ENCODE assay signal across 13 cellular contexts in genomic region chr17:75471207-75471606, GRCh38. TPM values are rescaled to one million over a fixed set of nuclear protein-coding genes. Genes with fewer than 3 reads are reported as not detected.
A peak's percentile ranks its signal among the peaks of the same experiment; 100 is the strongest.
DNase-seq lines count a peak whose midpoint lies in the region; ATAC-seq, FAIRE-seq and TF ChIP-seq lines count a peak whose summit lies in the region.
"Had no signal": no experiment of that assay in that cellular context is flagged by ENCODE, and none has a peak within 500 bp of the region (broad histone marks: within the 10 kb centered on the region; RNA-seq: fewer than 3 reads in every experiment).

No MANE protein-coding gene starts in this region.

- H3K27ac Mint-ChIP-seq in nephron progenitor cell: peak overlapping the region; percentile 68
- H3K27ac Mint-ChIP-seq: CD4-positive, CD25-positive, alpha-beta regulatory T cell; H9 had no signal

- no peak for TF ChIP-seq RAD21 in HepG2 (CRISPR knock-in tag; IDR thresholded peaks at IDR 0.05)

- H3K36me3 ChIP-seq in HepG2 (replicated peaks in 1 of 2; ENCODE audit: control insufficient read depth in 1 of 2, insufficient read depth in 2 of 2, low read length in 2 of 2) (peaks cover 20 to 33% of the 10 kb centered on the region in 2 experiments), right lobe of liver (peaks cover 0 to 7% (median 3%) of the 10 kb centered on the region in 4 donors), MM.1S (replicated peaks; ENCODE audit: insufficient read depth, low read length) (no peaks in the 10 kb centered on the region)

- TF ChIP-seq EP300 in HepG2 (IDR thresholded peaks at IDR 0.05; ENCODE audit: low read depth in 2 of 2, low read length in 2 of 2) (no peak), HepG2 (CRISPR knock-in tag; IDR thresholded peaks at IDR 0.05; ENCODE audit: borderline replicate concordance) (no peak)

- TF ChIP-seq POLR2A in HepG2 (IDR thresholded peaks at IDR 0.05; ENCODE audit: insufficient read depth in 1 of 2, low read depth in 2 of 2, low read length in 2 of 2): no peak
- no peak for TF ChIP-seq POLR2A in right lobe of liver (IDR thresholded peaks at IDR 0.05)

- H3K9me3 ChIP-seq in HepG2 (ENCODE audit: low read length) (no peaks in the 10 kb centered on the region), right lobe of liver (no peaks in the 10 kb centered on the region), MM.1S (replicated peaks; ENCODE audit: insufficient read depth, low read length) (no peaks in the 10 kb centered on the region)

- CTCF ChIA-PET in HepG2 (lab: Yijun Ruan, JAX; ENCODE audit: low intra/inter-chr PET ratio, low total read pairs): no interaction called here

- H4K20me1 ChIP-seq in HepG2 (ENCODE audit: insufficient read depth, low read length) (0 out of 2 replicates have a peak, but pooled peaks cover 4% of the 10 kb centered on the region), MM.1S (ENCODE audit: insufficient read depth, low read length) (no peaks in the 10 kb centered on the region)

- H3K79me2 ChIP-seq in HepG2 (ENCODE audit: insufficient read depth, low read length) (peaks cover 9% of the 10 kb centered on the region), MM.1S (ENCODE audit: low read length) (no peaks in the 10 kb centered on the region; the same call in 1 of the 2 replicates)

- no TSS peak for BruUV-seq in HepG2 (replicated peaks; lab: Mats Ljungman, UMichigan)

- intact Hi-C loops in HepG2 (cut with micrococcal nuclease; ENCODE audit: unreplicated experiment): no loop called here
- intact Hi-C loops in right lobe of liver (cut with DNase I): no loop called here

- H3K4me1 ChIP-seq in HepG2 (ENCODE audit: insufficient read depth, low read length) (peaks cover 24% of the 10 kb centered on the region), right lobe of liver (peaks cover 0 to 17% (median 0%) of the 10 kb centered on the region in 4 donors), MM.1S (ENCODE audit: low read length) (no peaks in the 10 kb centered on the region)

- no peak for FAIRE-seq in HepG2 (lab: Jason Lieb, UNC)
- FAIRE-seq in GM19239 (lab: Jason Lieb, UNC): no peak

- H2AFZ ChIP-seq in HepG2 (ENCODE audit: low read length) (no peak overlapping the region), MM.1S (ENCODE audit: low read length) (no peak overlapping the region)

- H3K9ac ChIP-seq in HepG2 (ENCODE audit: insufficient read depth, low read depth, low read length): no peak overlapping the region
- H3K9ac ChIP-seq in MM.1S (ENCODE audit: low read length): no peak overlapping the region

- no peak overlapping the region for H3K4me3 ChIP-seq in HepG2 (replicated peaks in 1 of 3; ENCODE audit: insufficient read depth in 1 of 3, low read depth in 2 of 3, low read length in 3 of 3)
- no peak overlapping the region for H3K4me3 ChIP-seq in right lobe of liver
- no peak overlapping the region for H3K4me3 ChIP-seq in MM.1S (ENCODE audit: low read length)

- in situ Hi-C loops in HepG2 (cut with HindIII; ENCODE audit: extremely low pct_ligation_motif_present, low pct_unique_long_range_greater_than_20kb): no loop called here

- no peak for DNase-seq in HepG2 (ENCODE audit: low spot score)
- DNase-seq in right lobe of liver: no peak
- no peak for DNase-seq in caudate nucleus (lab: John Stamatoyannopoulos, UW)
- no peak for DNase-seq in nephron progenitor cell
- DNase-seq in GM19239 (ENCODE audit: insufficient read length, low spot score): no peak
- no peak for DNase-seq in MV-4-11 (lab: John Stamatoyannopoulos, UW)
- no peak for DNase-seq in MM.1S
- DNase-seq: CD4-positive, CD25-positive, alpha-beta regulatory T cell; GOT3; H9 had no signal

- H3K27me3 ChIP-seq in HepG2 (ENCODE audit: control insufficient read depth in 1 of 2, insufficient read depth in 2 of 2, low read length in 2 of 2) (no peaks in the 10 kb centered on the region), right lobe of liver (no peaks in the 10 kb centered on the region), MM.1S (replicated peaks; ENCODE audit: insufficient read depth, low read length) (no peaks in the 10 kb centered on the region)

- no peak overlapping the region for H3K27ac ChIP-seq in HepG2 (ENCODE audit: extremely low read length, insufficient read depth, low read length)
- no peak overlapping the region for H3K27ac ChIP-seq in right lobe of liver
- H3K27ac ChIP-seq in caudate nucleus (ENCODE audit: low read depth, low read length): peak overlapping the region; percentile 62
- H3K27ac ChIP-seq in MM.1S (ENCODE audit: low read length): no peak overlapping the region
- H3K27ac ChIP-seq: 22Rv1 had no signal

- no peaks in the 10 kb centered on the region for H3F3A ChIP-seq in MM.1S (ENCODE audit: insufficient read depth, low read length)

- TF ChIP-seq CTCF in HepG2 (CRISPR knock-in tag; IDR thresholded peaks at IDR 0.05) (no peak), right lobe of liver (IDR thresholded peaks at IDR 0.05) (no peak), nephron progenitor cell (IDR thresholded peaks at IDR 0.05) (no peak), MM.1S (IDR thresholded peaks at IDR 0.05; ENCODE audit: low read length) (no peak)

- peaks cover 35% of the 10 kb centered on the region for H3K4me1 Mint-ChIP-seq in nephron progenitor cell
- H3K4me1 Mint-ChIP-seq: H9 had no signal

- ATAC-seq in HepG2 (no peak), right lobe of liver (no peak), GM21390 (IDR thresholded peaks at IDR 0.05; ENCODE audit: unreplicated experiment) (no peak)

- H3K4me2 ChIP-seq in HepG2 (ENCODE audit: low read depth, low read length): no peak overlapping the region
- H3K4me2 ChIP-seq in MM.1S (ENCODE audit: low read depth, low read length): no peak overlapping the region

- H3K27me3 Mint-ChIP-seq in nephron progenitor cell (ENCODE audit: low read depth, poor library complexity): no peaks in the 10 kb centered on the region
- H3K27me3 Mint-ChIP-seq: CD4-positive, CD25-positive, alpha-beta regulatory T cell had no signal

- H3K36me3 Mint-ChIP-seq in nephron progenitor cell (ENCODE audit: low read depth): peaks cover 34% of the 10 kb centered on the region

- 84% methylated on average over 6 of the region's 6 CpGs for WGBS in HepG2 (ENCODE audit: low lambda C conversion rate)
- 86% methylated on average over 5 of the region's 6 CpGs for WGBS in right lobe of liver (ENCODE audit: insufficient coverage, low coverage, low lambda C conversion rate, missing lambda C conversion rate)

- no peak overlapping the region for H3K4me3 Mint-ChIP-seq in nephron progenitor cell
- H3K4me3 Mint-ChIP-seq: CD4-positive, CD25-positive, alpha-beta regulatory T cell; H9 had no signal

- H3K9me2 ChIP-seq in MM.1S (replicated peaks; ENCODE audit: insufficient read depth, low read length): no peaks in the 10 kb centered on the region

- POLR2A ChIA-PET in HepG2 (lab: Yijun Ruan, JAX): interaction anchor here (0.7 to 0.9 kb wide), 2 partner anchors 15 to 580 kb away, joined by 3 to 4 read pairs; partner anchors contain the start of gene TMEM94

- peaks cover 7% of the 10 kb centered on the region for H3K9me3 Mint-ChIP-seq in nephron progenitor cell
- H3K9me3 Mint-ChIP-seq: H9 had no signal

RNA-seq across cellular contexts. Expression of gene TMEM94, which starts 14.8 kb away (rescaled TPM):
- total RNA-seq in HepG2 (2016; rRNA removed; fragmentation: Illumina TruSeq; extraction: Trizol): 20.8 and 32.6 TPM in 2 replicates
- total RNA-seq in HepG2 (2016; cell fraction: cytosol; rRNA removed; fragmentation: Illumina TruSeq; extraction: Trizol; ENCODE audit: low read depth): 26.4 and 26.9 TPM in 2 replicates
- total RNA-seq in HepG2 (2016; cell fraction: insoluble cytoplasmic fraction; rRNA removed; fragmentation: Illumina TruSeq; extraction: Trizol): 17.2 and 32.1 TPM in 2 replicates
- total RNA-seq in HepG2 (2016; cell fraction: membrane; rRNA removed; fragmentation: Illumina TruSeq; extraction: Trizol): 23.6 and 28.5 TPM in 2 replicates
- 32.2 and 37.2 TPM in 2 replicates for total RNA-seq in HepG2 (2016; cell fraction: nucleus; rRNA removed; fragmentation: Illumina TruSeq; extraction: Trizol)
- 134 and 150 TPM in 2 replicates for polyA plus RNA-seq in HepG2 (2011; rRNA removed)
- polyA plus RNA-seq in HepG2 (2011; cell fraction: cytosol; rRNA removed): 37.1 and 46.4 TPM in 2 replicates
- 1,312 and 1,888 TPM in 2 replicates for polyA plus RNA-seq in HepG2 (2011; cell fraction: nucleus; rRNA removed)
- polyA plus RNA-seq in HepG2 (2012): 125 and 137 TPM in 2 replicates
- 5.0 and 5.4 TPM in 2 replicates for polyA plus RNA-seq in HepG2 (2016; cell fraction: cytosol; fragmentation: Illumina TruSeq; extraction: Trizol; ENCODE audit: low read depth)
- polyA plus RNA-seq in HepG2 (2016; cell fraction: insoluble cytoplasmic fraction; fragmentation: Illumina TruSeq; extraction: Trizol; ENCODE audit: low read depth): 15.7 and 19.0 TPM in 2 replicates
- polyA plus RNA-seq in HepG2 (2016; cell fraction: membrane; fragmentation: Illumina TruSeq; extraction: Trizol; ENCODE audit: low read depth): 16.7 and 22.4 TPM in 2 replicates
- 121 and 131 TPM in 2 replicates for polyA plus RNA-seq in HepG2 (2016; cell fraction: nucleus; fragmentation: Illumina TruSeq; extraction: Trizol; ENCODE audit: insufficient read depth, low read depth)
- 36.2 and 133 TPM in 2 replicates for polyA minus RNA-seq in HepG2 (2011; rRNA and poly(A)+ RNA removed; ENCODE audit: low replicate concordance)
- polyA minus RNA-seq in HepG2 (2011; cell fraction: cytosol; rRNA and poly(A)+ RNA removed): 52.6 and 54.1 TPM in 2 replicates
- polyA minus RNA-seq in HepG2 (2011; cell fraction: nucleus; rRNA and poly(A)+ RNA removed): 148 and 161 TPM in 2 replicates
- total RNA-seq in right lobe of liver: 10 to 100 TPM; 24.2 to 47.1 (median 29.6) TPM

RNA-seq across cellular contexts. Expression of gene CASKIN2, which starts 44.1 kb away (rescaled TPM):
- 5.2 and 10.6 TPM in 2 replicates for total RNA-seq in HepG2 (2016; rRNA removed; fragmentation: Illumina TruSeq; extraction: Trizol)
- total RNA-seq in HepG2 (2016; cell fraction: cytosol; rRNA removed; fragmentation: Illumina TruSeq; extraction: Trizol; ENCODE audit: low read depth): 1.5 and 1.8 TPM in 2 replicates
- 4.9 and 7.5 TPM in 2 replicates for total RNA-seq in HepG2 (2016; cell fraction: insoluble cytoplasmic fraction; rRNA removed; fragmentation: Illumina TruSeq; extraction: Trizol)
- 3.4 and 4.1 TPM in 2 replicates for total RNA-seq in HepG2 (2016; cell fraction: membrane; rRNA removed; fragmentation: Illumina TruSeq; extraction: Trizol)
- 6.8 and 8.0 TPM in 2 replicates for total RNA-seq in HepG2 (2016; cell fraction: nucleus; rRNA removed; fragmentation: Illumina TruSeq; extraction: Trizol)
- 6.8 and 7.8 TPM in 2 replicates for polyA plus RNA-seq in HepG2 (2011; rRNA removed)
- polyA plus RNA-seq in HepG2 (2011; cell fraction: cytosol; rRNA removed): 1.9 and 2.2 TPM in 2 replicates
- polyA plus RNA-seq in HepG2 (2011; cell fraction: nucleus; rRNA removed): 23.6 and 26.5 TPM in 2 replicates
- polyA plus RNA-seq in HepG2 (2012): 6.2 and 9.6 TPM in 2 replicates
- 0.61 and 0.68 TPM in 2 replicates for polyA plus RNA-seq in HepG2 (2016; cell fraction: cytosol; fragmentation: Illumina TruSeq; extraction: Trizol; ENCODE audit: low read depth)
- polyA plus RNA-seq in HepG2 (2016; cell fraction: insoluble cytoplasmic fraction; fragmentation: Illumina TruSeq; extraction: Trizol; ENCODE audit: low read depth): 4.4 and 7.0 TPM in 2 replicates
- polyA plus RNA-seq in HepG2 (2016; cell fraction: membrane; fragmentation: Illumina TruSeq; extraction: Trizol; ENCODE audit: low read depth): 1.6 and 1.8 TPM in 2 replicates
- 16.3 and 16.6 TPM in 2 replicates for polyA plus RNA-seq in HepG2 (2016; cell fraction: nucleus; fragmentation: Illumina TruSeq; extraction: Trizol; ENCODE audit: insufficient read depth, low read depth)
- 11.8 and 14.9 TPM in 2 replicates for polyA minus RNA-seq in HepG2 (2011; rRNA and poly(A)+ RNA removed; ENCODE audit: low replicate concordance)
- 4.9 and 5.0 TPM in 2 replicates for polyA minus RNA-seq in HepG2 (2011; cell fraction: cytosol; rRNA and poly(A)+ RNA removed)
- polyA minus RNA-seq in HepG2 (2011; cell fraction: nucleus; rRNA and poly(A)+ RNA removed): 17.0 and 20.4 TPM in 2 replicates
- 10 to 100 TPM in 4 of 6 experiments, 1 to 10 TPM in 2; 9.0 to 26.0 (median 12.0) TPM for total RNA-seq in right lobe of liver

RNA-seq across cellular contexts. Expression of gene TSEN54, which starts 45.1 kb away (rescaled TPM):
- total RNA-seq in HepG2 (2016; rRNA removed; fragmentation: Illumina TruSeq; extraction: Trizol): 43.6 and 62.9 TPM in 2 replicates
- total RNA-seq in HepG2 (2016; cell fraction: cytosol; rRNA removed; fragmentation: Illumina TruSeq; extraction: Trizol; ENCODE audit: low read depth): 20.6 and 23.0 TPM in 2 replicates
- 44.0 and 64.1 TPM in 2 replicates for total RNA-seq in HepG2 (2016; cell fraction: insoluble cytoplasmic fraction; rRNA removed; fragmentation: Illumina TruSeq; extraction: Trizol)
- total RNA-seq in HepG2 (2016; cell fraction: membrane; rRNA removed; fragmentation: Illumina TruSeq; extraction: Trizol): 44.5 and 45.0 TPM in 2 replicates
- total RNA-seq in HepG2 (2016; cell fraction: nucleus; rRNA removed; fragmentation: Illumina TruSeq; extraction: Trizol): 39.9 and 48.4 TPM in 2 replicates
- polyA plus RNA-seq in HepG2 (2011; rRNA removed): 63.3 and 64.4 TPM in 2 replicates
- polyA plus RNA-seq in HepG2 (2011; cell fraction: cytosol; rRNA removed): 36.2 and 47.1 TPM in 2 replicates
- 87.7 and 89.1 TPM in 2 replicates for polyA plus RNA-seq in HepG2 (2011; cell fraction: nucleus; rRNA removed)
- 22.1 and 34.4 TPM in 2 replicates for polyA plus RNA-seq in HepG2 (2012)
- 20.4 and 20.5 TPM in 2 replicates for polyA plus RNA-seq in HepG2 (2016; cell fraction: cytosol; fragmentation: Illumina TruSeq; extraction: Trizol; ENCODE audit: low read depth)
- 37.7 and 50.5 TPM in 2 replicates for polyA plus RNA-seq in HepG2 (2016; cell fraction: insoluble cytoplasmic fraction; fragmentation: Illumina TruSeq; extraction: Trizol; ENCODE audit: low read depth)
- 30.9 and 35.9 TPM in 2 replicates for polyA plus RNA-seq in HepG2 (2016; cell fraction: membrane; fragmentation: Illumina TruSeq; extraction: Trizol; ENCODE audit: low read depth)
- 108 and 110 TPM in 2 replicates for polyA plus RNA-seq in HepG2 (2016; cell fraction: nucleus; fragmentation: Illumina TruSeq; extraction: Trizol; ENCODE audit: insufficient read depth, low read depth)
- polyA minus RNA-seq in HepG2 (2011; rRNA and poly(A)+ RNA removed; ENCODE audit: low replicate concordance): 56.0 and 95.0 TPM in 2 replicates
- polyA minus RNA-seq in HepG2 (2011; cell fraction: cytosol; rRNA and poly(A)+ RNA removed): 11.3 and 14.0 TPM in 2 replicates
- polyA minus RNA-seq in HepG2 (2011; cell fraction: nucleus; rRNA and poly(A)+ RNA removed): 13.9 and 15.5 TPM in 2 replicates
- 10 to 100 TPM in 4 of 6 experiments, 1 to 10 TPM in 2; 8.5 to 13.6 (median 10.2) TPM for total RNA-seq in right lobe of liver

RNA-seq across cellular contexts. Expression of gene LLGL2, which starts 54.3 kb away (rescaled TPM):
- total RNA-seq in HepG2 (2016; rRNA removed; fragmentation: Illumina TruSeq; extraction: Trizol): 53.9 and 86.7 TPM in 2 replicates
- 27.2 and 32.8 TPM in 2 replicates for total RNA-seq in HepG2 (2016; cell fraction: cytosol; rRNA removed; fragmentation: Illumina TruSeq; extraction: Trizol; ENCODE audit: low read depth)
- total RNA-seq in HepG2 (2016; cell fraction: insoluble cytoplasmic fraction; rRNA removed; fragmentation: Illumina TruSeq; extraction: Trizol): 51.9 and 87.2 TPM in 2 replicates
- 45.8 and 50.7 TPM in 2 replicates for total RNA-seq in HepG2 (2016; cell fraction: membrane; rRNA removed; fragmentation: Illumina TruSeq; extraction: Trizol)
- 72.1 and 85.8 TPM in 2 replicates for total RNA-seq in HepG2 (2016; cell fraction: nucleus; rRNA removed; fragmentation: Illumina TruSeq; extraction: Trizol)
- 83.0 and 109 TPM in 2 replicates for polyA plus RNA-seq in HepG2 (2011; rRNA removed)
- 40.2 and 67.1 TPM in 2 replicates for polyA plus RNA-seq in HepG2 (2011; cell fraction: cytosol; rRNA removed)
- polyA plus RNA-seq in HepG2 (2011; cell fraction: nucleus; rRNA removed): 384 and 448 TPM in 2 replicates
- polyA plus RNA-seq in HepG2 (2012): 33.3 and 59.5 TPM in 2 replicates
- polyA plus RNA-seq in HepG2 (2016; cell fraction: cytosol; fragmentation: Illumina TruSeq; extraction: Trizol; ENCODE audit: low read depth): 23.2 and 28.1 TPM in 2 replicates
- 41.6 and 52.9 TPM in 2 replicates for polyA plus RNA-seq in HepG2 (2016; cell fraction: insoluble cytoplasmic fraction; fragmentation: Illumina TruSeq; extraction: Trizol; ENCODE audit: low read depth)
- polyA plus RNA-seq in HepG2 (2016; cell fraction: membrane; fragmentation: Illumina TruSeq; extraction: Trizol; ENCODE audit: low read depth): 32.5 and 33.0 TPM in 2 replicates
- polyA plus RNA-seq in HepG2 (2016; cell fraction: nucleus; fragmentation: Illumina TruSeq; extraction: Trizol; ENCODE audit: insufficient read depth, low read depth): 204 and 230 TPM in 2 replicates
- polyA minus RNA-seq in HepG2 (2011; rRNA and poly(A)+ RNA removed; ENCODE audit: low replicate concordance): 30.9 and 126 TPM in 2 replicates
- polyA minus RNA-seq in HepG2 (2011; cell fraction: cytosol; rRNA and poly(A)+ RNA removed): 30.6 and 31.7 TPM in 2 replicates
- polyA minus RNA-seq in HepG2 (2011; cell fraction: nucleus; rRNA and poly(A)+ RNA removed): 79.4 and 86.0 TPM in 2 replicates
- 10 to 100 TPM; 32.8 to 71.4 (median 44.6) TPM for total RNA-seq in right lobe of liver
- total RNA-seq: HT1080 had no signal
